In genomic region chr11:32262367-32262766, GRCh38 we compare ENCODE assay signal across 1 cellular context.
TF ChIP-seq lines count a peak whose summit lies in the region.

No MANE protein-coding gene starts in this region.

TF ChIP-seq in GM23338, 12 proteins besides CTCF, POLR2A, EP300 and RAD21 (continued from another document):
- no peak for TF ChIP-seq REST (IDR thresholded peaks at IDR 0.05; ENCODE audit: unreplicated experiment)
- TF ChIP-seq EZH2phosphoT487 (IDR thresholded peaks at IDR 0.05; ENCODE audit: unreplicated experiment): no peak
- no peak for TF ChIP-seq POLR2AphosphoS5 (IDR thresholded peaks at IDR 0.05; ENCODE audit: low read depth)
- TF ChIP-seq ZNF331 (CRISPR knock-in tag; IDR thresholded peaks at IDR 0.05; ENCODE audit: low read depth): no peak
- TF ChIP-seq EZH2 (IDR thresholded peaks at IDR 0.05; ENCODE audit: low read depth, unreplicated experiment): no peak
- no peak for TF ChIP-seq ZNF114 (CRISPR knock-in tag; IDR thresholded peaks at IDR 0.05)
- no peak for TF ChIP-seq JUNB (IDR thresholded peaks at IDR 0.05; ENCODE audit: unreplicated experiment)
- no peak for TF ChIP-seq ZNF462 (CRISPR knock-in tag; IDR thresholded peaks at IDR 0.05)
